Comparison of ENCODE assay signal across 1 cellular context in genomic region chr2:74407682-74408081, GRCh38.
TF ChIP-seq lines count a peak whose summit lies in the region.

No MANE protein-coding gene starts in this region.

TF ChIP-seq in H1, 55 proteins besides CTCF, POLR2A, EP300 and RAD21:
- no peak for TF ChIP-seq TEAD4 (IDR thresholded peaks at IDR 0.05; ENCODE audit: low read depth, low read length)
- TF ChIP-seq POU5F1 (IDR thresholded peaks at IDR 0.05; ENCODE audit: low read depth, low read length): no peak
- TF ChIP-seq ZNF274 (IDR thresholded peaks at IDR 0.05; ENCODE audit: borderline replicate concordance, extremely low read depth, low read length): no peak
- TF ChIP-seq RNF2 (IDR thresholded peaks at IDR 0.05; ENCODE audit: borderline replicate concordance, low read depth, low read length, missing control alignments, poor library complexity, severe bottlenecking): no peak
- TF ChIP-seq CHD2 (IDR thresholded peaks at IDR 0.05; ENCODE audit: low read length): no peak
- TF ChIP-seq TAF7 (optimal IDR thresholded peaks at IDR 0.05; ENCODE audit: borderline replicate concordance, low read depth, low read length): no peak
- TF ChIP-seq SUZ12 (IDR thresholded peaks at IDR 0.05; ENCODE audit: low read length): no peak
- no peak for TF ChIP-seq SIN3A (conservative IDR thresholded peaks at IDR 0.05 in 1 of 2, IDR thresholded peaks at IDR 0.05 in 1 of 2; ENCODE audit: low read depth in 1 of 2, low read length in 2 of 2)
- TF ChIP-seq JUN (IDR thresholded peaks at IDR 0.05; ENCODE audit: low read depth, low read length): no peak
- TF ChIP-seq RFX5 (IDR thresholded peaks at IDR 0.05; ENCODE audit: borderline replicate concordance, low read depth, low read length): no peak
- no peak for TF ChIP-seq PHF8 (conservative IDR thresholded peaks at IDR 0.05; ENCODE audit: low read depth, low read length)
- no peak for TF ChIP-seq HDAC2 (IDR thresholded peaks at IDR 0.05; ENCODE audit: borderline replicate concordance in 1 of 2, low read depth in 2 of 2, low read length in 2 of 2)
- TF ChIP-seq, protein P1, sequence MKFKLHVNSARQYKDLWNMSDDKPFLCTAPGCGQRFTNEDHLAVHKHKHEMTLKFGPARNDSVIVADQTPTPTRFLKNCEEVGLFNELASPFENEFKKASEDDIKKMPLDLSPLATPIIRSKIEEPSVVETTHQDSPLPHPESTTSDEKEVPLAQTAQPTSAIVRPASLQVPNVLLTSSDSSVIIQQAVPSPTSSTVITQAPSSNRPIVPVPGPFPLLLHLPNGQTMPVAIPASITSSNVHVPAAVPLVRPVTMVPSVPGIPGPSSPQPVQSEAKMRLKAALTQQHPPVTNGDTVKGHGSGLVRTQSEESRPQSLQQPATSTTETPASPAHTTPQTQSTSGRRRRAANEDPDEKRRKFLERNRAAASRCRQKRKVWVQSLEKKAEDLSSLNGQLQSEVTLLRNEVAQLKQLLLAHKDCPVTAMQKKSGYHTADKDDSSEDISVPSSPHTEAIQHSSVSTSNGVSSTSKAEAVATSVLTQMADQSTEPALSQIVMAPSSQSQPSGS (IDR thresholded peaks at IDR 0.05; ENCODE audit: low read length): no peak
- no peak for TF ChIP-seq FOSL1 (IDR thresholded peaks at IDR 0.05; ENCODE audit: insufficient read depth, low read depth, low read length)
- TF ChIP-seq RXRA (IDR thresholded peaks at IDR 0.05; ENCODE audit: insufficient read depth, low read depth, low read length): no peak
- no peak for TF ChIP-seq CEBPB (IDR thresholded peaks at IDR 0.05; ENCODE audit: low read depth, low read length)
- no peak for TF ChIP-seq BACH1 (IDR thresholded peaks at IDR 0.05; ENCODE audit: low read length)
- no peak for TF ChIP-seq KDM1A (IDR thresholded peaks at IDR 0.05; ENCODE audit: borderline replicate concordance, low read length)
- no peak for TF ChIP-seq SP1 (IDR thresholded peaks at IDR 0.05; ENCODE audit: low read depth, low read length)
- TF ChIP-seq YY1 (IDR thresholded peaks at IDR 0.05; ENCODE audit: low read depth, low read length): no peak
